In the genomic region with DNA sequence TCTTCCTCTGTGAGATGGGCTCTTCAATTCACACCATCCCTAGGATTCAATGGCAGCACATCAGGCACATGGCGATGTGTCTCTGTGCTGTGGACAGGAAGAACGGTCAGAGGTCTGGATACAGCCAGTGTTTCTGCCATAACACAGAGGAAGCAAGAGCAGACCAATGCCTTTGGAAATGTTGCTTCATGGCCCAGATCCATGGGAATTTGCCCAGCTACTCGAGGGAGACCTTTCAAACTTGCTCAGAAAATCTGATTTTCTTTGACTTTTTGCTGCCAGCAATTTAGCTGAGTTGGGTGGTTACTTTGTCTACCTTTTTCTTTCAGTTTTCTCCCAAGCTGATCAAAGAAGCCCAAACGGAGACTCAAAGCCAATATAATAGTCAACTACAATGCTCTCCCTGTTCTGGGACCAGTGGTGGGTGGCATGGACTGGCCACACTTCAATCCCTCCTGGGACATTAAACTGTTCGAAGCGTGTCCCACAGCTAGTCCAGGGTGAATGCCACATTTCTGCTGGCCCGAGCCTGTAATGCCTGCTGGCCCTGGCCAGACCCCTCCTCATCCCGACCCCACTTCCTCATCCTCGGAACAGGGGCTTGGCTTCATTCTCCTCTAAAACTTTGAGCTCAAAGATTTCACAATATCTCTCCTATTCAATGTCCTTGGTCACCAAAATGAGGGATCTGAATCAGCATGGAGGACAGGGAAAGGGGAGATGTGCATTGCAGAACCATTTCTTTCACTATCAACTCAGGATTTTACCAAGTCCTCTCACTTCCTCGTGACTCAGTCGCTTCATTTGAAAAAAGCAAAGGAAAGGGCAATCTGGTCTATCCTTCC, we compare ENCODE assay signal across 25 cellular contexts.
DNase-seq lines count a peak whose midpoint lies in the region; ATAC-seq and TF ChIP-seq lines count a peak whose summit lies in the region.
"Had no signal": no experiment of that assay in that cellular context is flagged by ENCODE, and none has a peak within 500 bp of the region (broad histone marks: within the 10 kb centered on the region; RNA-seq: fewer than 3 reads in every experiment).

No MANE protein-coding gene starts in this region.

- H3K27ac Mint-ChIP-seq in Calu3 (ENCODE audit: unreplicated experiment), result peak overlapping the region; percentile 98
- H3K27ac Mint-ChIP-seq: CD4-positive, CD25-positive, alpha-beta regulatory T cell; T-helper 17 cell had no signal

- H3K4me1 ChIP-seq in foreskin keratinocyte (peaks cover 9% of the 10 kb centered on the region), osteoblast (ENCODE audit: insufficient read depth, low read length) (peaks cover 24% of the 10 kb centered on the region)

- no peak overlapping the region for H3K4me3 ChIP-seq in osteoblast (ENCODE audit: insufficient read depth, low read length)
- H3K4me3 ChIP-seq: adrenal gland, thoracic aorta had no signal

- H4K20me1 ChIP-seq in osteoblast (ENCODE audit: insufficient read depth, low read length), result peaks cover 8% of the 10 kb centered on the region

- no TSS peak for BruUV-seq in Calu3 (replicated peaks; lab: Mats Ljungman, UMichigan)

- H3K4me3 Mint-ChIP-seq in Calu3 (ENCODE audit: low read depth, unreplicated experiment), result no peak overlapping the region
- H3K4me3 Mint-ChIP-seq: activated T-cell treated with anti-CD3 and anti-CD28 coated beads, Interleukin-2, amount 50 U/mL, for 4 hours; CD4-positive, CD25-positive, alpha-beta regulatory T cell; naive thymus-derived CD4-positive, alpha-beta T cell; T-helper 17 cell had no signal

- TF ChIP-seq CTCF in Calu3 (IDR thresholded peaks at IDR 0.05; ENCODE audit: unreplicated experiment) (no peak), foreskin keratinocyte (conservative IDR thresholded peaks at IDR 0.05) (no peak), osteoblast (IDR thresholded peaks at IDR 0.05; ENCODE audit: extremely low read depth, low read depth, low read length) (no peak)

- intact Hi-C loops in Calu3 (cut with micrococcal nuclease; ENCODE audit: unreplicated experiment), result loop anchor here (5.0 kb wide), 2 partner anchors 87 to 93 kb away; a partner anchor contains a TSS

- no peaks in the 10 kb centered on the region for H3K9me3 ChIP-seq in osteoblast (ENCODE audit: low read depth, low read length)
- H3K9me3 ChIP-seq: adrenal gland, SK-N-SH, thoracic aorta had no signal

- ATAC-seq in foreskin keratinocyte (no peak), HG02938 (IDR thresholded peaks at IDR 0.05; ENCODE audit: unreplicated experiment) (no peak)
- ATAC-seq: activated T-cell treated with anti-CD3 and anti-CD28 coated beads, Interleukin-2, amount 50 U/mL, for 4 hours; naive thymus-derived CD4-positive, alpha-beta T cell; T-helper 17 cell had no signal

- no peak overlapping the region for H2AFZ ChIP-seq in osteoblast (ENCODE audit: low read length)

- H3K27ac ChIP-seq in foreskin keratinocyte, result peak overlapping the region; percentile 76
- H3K27ac ChIP-seq in osteoblast (ENCODE audit: low read depth, low read length), result no peak overlapping the region

- H3K27me3 Mint-ChIP-seq in Calu3 (ENCODE audit: unreplicated experiment), result no peaks in the 10 kb centered on the region

- DNase-seq in Calu3 (no peak), anterior cingulate cortex (lab: John Stamatoyannopoulos, UW) (peak in 33 of 58 donors; percentile 6 to 77 (median 38)), foreskin keratinocyte (no peak), osteoblast (ENCODE audit: insufficient read length, low spot score, missing footprints) (peak; percentile 23), cerebellar cortex (ENCODE audit: low spot score) (no peak), iPS-NIHi7 (ENCODE audit: extremely low spot score) (no peak), UCSD-AML1 (lab: John Stamatoyannopoulos, UW; ENCODE audit: unreplicated experiment) (no peak)
- DNase-seq: activated CD4-positive, alpha-beta T cell treated with anti-CD3 and anti-CD28 coated beads for 4 hours; activated naive CD4-positive, alpha-beta T cell; activated T-cell treated with anti-CD3 and anti-CD28 coated beads, Interleukin-2, amount 50 U/mL, for 4 hours; adrenal gland; CD4-positive, CD25-positive, alpha-beta regulatory T cell; glutamatergic neuron; Kasumi-1; left colon; naive thymus-derived CD4-positive, alpha-beta T cell; NCI-H187; NCI-H526 treated with DMSO at 0.1 percent for 48 hours; SK-N-SH; stimulated activated CD4-positive, alpha-beta T cell treated with anti-CD3 and anti-CD28 coated beads, Interleukin-12 subunit alpha, Interleukin-12 subunit beta, amount 100 ng/mL, for 4 hours; stimulated activated CD4-positive, alpha-beta T cell treated with anti-CD3 and anti-CD28 coated beads, Interleukin-4, amount 100 ng/mL, for 24 hours; stimulated activated naive CD4-positive, alpha-beta T cell; T-helper 17 cell had no signal

- H3K4me2 ChIP-seq in osteoblast (ENCODE audit: insufficient read depth, low read length), result no peak overlapping the region
- H3K4me2 ChIP-seq: SK-N-SH had no signal

- H3K4me1 Mint-ChIP-seq in Calu3 (ENCODE audit: low read depth, unreplicated experiment), result peaks cover 56% of the 10 kb centered on the region

- H3K36me3 ChIP-seq in osteoblast (ENCODE audit: insufficient read depth, low read length), result no peaks in the 10 kb centered on the region
- H3K36me3 ChIP-seq: adrenal gland, thoracic aorta had no signal

- H3K36me3 Mint-ChIP-seq in Calu3 (ENCODE audit: insufficient read depth, unreplicated experiment), result peaks cover 27% of the 10 kb centered on the region
- H3K36me3 Mint-ChIP-seq: CD4-positive, CD25-positive, alpha-beta regulatory T cell; naive thymus-derived CD4-positive, alpha-beta T cell had no signal

- H3K27me3 ChIP-seq in foreskin keratinocyte, result no peaks in the 10 kb centered on the region
- H3K27me3 ChIP-seq in osteoblast (ENCODE audit: insufficient read depth, low read length), result no peaks in the 10 kb centered on the region
- H3K27me3 ChIP-seq: adrenal gland had no signal

- no peaks in the 10 kb centered on the region for H3K79me2 ChIP-seq in osteoblast (ENCODE audit: insufficient read depth, low read length)

- no peaks in the 10 kb centered on the region for H3K9me3 Mint-ChIP-seq in Calu3 (ENCODE audit: low read depth, unreplicated experiment)
- H3K9me3 Mint-ChIP-seq: activated T-cell treated with anti-CD3 and anti-CD28 coated beads, Interleukin-2, amount 50 U/mL, for 4 hours; CD4-positive, CD25-positive, alpha-beta regulatory T cell; naive thymus-derived CD4-positive, alpha-beta T cell had no signal

- CTCF ChIA-PET in Calu3 (lab: Charles Lee), result interaction anchor here (0.6 to 2.5 kb wide), 3 partner anchors 11 to 93 kb away, joined by 4 to 15 read pairs (median 6); a partner anchor contains a TSS

Comparison
In these comparisons a context has a peak if more than half of its experiments do, and no peak if none do; other contexts are left out.
1. DNase-seq: peak in anterior cingulate cortex (33 of 58) and osteoblast (single experiment); none in Calu3 (single experiment), foreskin keratinocyte (0 of 2), cerebellar cortex (single experiment), iPS-NIHi7 (single experiment) and UCSD-AML1 (single experiment).